In the genomic region with DNA sequence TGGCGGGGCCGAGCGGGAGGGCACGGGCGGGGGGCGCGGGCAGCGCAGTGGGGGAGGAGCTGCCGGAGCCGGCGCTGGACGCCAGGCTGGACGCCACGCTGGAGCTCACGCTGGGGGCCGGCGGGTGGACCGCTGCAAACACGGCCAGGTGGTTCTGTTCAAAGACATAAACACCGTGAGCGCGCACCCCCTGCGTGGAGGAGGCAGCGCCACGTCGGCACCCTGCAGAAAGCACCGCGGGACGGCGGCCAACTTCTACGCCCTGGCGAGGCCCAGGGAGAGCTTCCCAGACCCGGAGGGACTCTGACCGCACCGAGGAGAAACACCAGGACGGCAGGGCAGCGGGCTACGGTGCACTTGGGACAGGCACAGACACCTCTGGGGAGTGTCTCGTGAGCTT, we compare ENCODE assay signal across 20 cellular contexts. TPM values are rescaled to one million over a fixed set of nuclear protein-coding genes. Genes with fewer than 3 reads are reported as not detected.
DNase-seq lines count a peak whose midpoint lies in the region; ATAC-seq and TF ChIP-seq lines count a peak whose summit lies in the region.
"Had no signal": no experiment of that assay in that cellular context is flagged by ENCODE, and none has a peak within 500 bp of the region (broad histone marks: within the 10 kb centered on the region; RNA-seq: fewer than 3 reads in every experiment).

No MANE protein-coding gene starts in this region.

- peak overlapping the region; percentile 26; the same call in 1 of the 2 replicates for H3K27ac ChIP-seq in BLaER1
- no peak overlapping the region for H3K27ac ChIP-seq in RWPE2 (ENCODE audit: poor library complexity, severe bottlenecking)
- H3K27ac ChIP-seq: BLaER1 treated with 17β-estradiol and CSF1 and Interleukin-3, amounts not matched to agents 10 nM and 100 nM; C4-2B had no signal

- H3K4me2 ChIP-seq in BLaER1 = no peak overlapping the region
- H3K4me2 ChIP-seq: BLaER1 treated with 17β-estradiol and CSF1 and Interleukin-3, amounts not matched to agents 10 nM and 100 nM had no signal

- H3K4me3 ChIP-seq in BLaER1 = no peak overlapping the region
- no peak overlapping the region for H3K4me3 ChIP-seq in RWPE2 (ENCODE audit: severe bottlenecking)
- H3K4me3 ChIP-seq: BLaER1 treated with 17β-estradiol and CSF1 and Interleukin-3, amounts not matched to agents 10 nM and 100 nM had no signal

- no peaks in the 10 kb centered on the region for H3K9me3 ChIP-seq in BLaER1
- H3K9me3 ChIP-seq in RWPE2 (ENCODE audit: severe bottlenecking) = no peaks in the 10 kb centered on the region
- H3K9me3 ChIP-seq: BE2C, Caco-2 had no signal

- peak; percentile 92 for DNase-seq in COR-L47 (lab: John Stamatoyannopoulos, UW)
- DNase-seq in NCI-H1092 treated with DMSO at 0.1 percent for 48 hours (lab: John Stamatoyannopoulos, UW) = peak; percentile 56
- peak; percentile 71 for DNase-seq in RWPE2 (ENCODE audit: low spot score)
- DNase-seq in cerebellum (ENCODE audit: low spot score) = no peak
- DNase-seq: 8988T; ACHN; BE2C; Caco-2; Calu3; CD4-positive, alpha-beta memory T cell; CD4-positive, CD25-positive, alpha-beta regulatory T cell; CD8-positive, alpha-beta memory T cell; DMS79 treated with DMSO at 0.1 percent for 48 hours; GF-D8 had no signal

- H3K9ac ChIP-seq in BLaER1 = no peak overlapping the region
- H3K9ac ChIP-seq: BLaER1 treated with 17β-estradiol and CSF1 and Interleukin-3, amounts not matched to agents 10 nM and 100 nM had no signal

- ATAC-seq in RWPE2 (ENCODE audit: low read depth) (no peak), HG03108 (IDR thresholded peaks at IDR 0.05; ENCODE audit: unreplicated experiment) (no peak), HG02970 (IDR thresholded peaks at IDR 0.05; ENCODE audit: low FRiP score, unreplicated experiment) (no peak)

- H3K27me3 ChIP-seq in BLaER1 = no peaks in the 10 kb centered on the region
- no peaks in the 10 kb centered on the region for H3K27me3 ChIP-seq in RWPE2 (ENCODE audit: insufficient read depth, poor library complexity, severe bottlenecking)
- H3K27me3 ChIP-seq: BE2C; BLaER1 treated with 17β-estradiol and CSF1 and Interleukin-3, amounts not matched to agents 10 nM and 100 nM had no signal

- H3K4me1 ChIP-seq in BLaER1 (peaks cover 38% of the 10 kb centered on the region), RWPE2 (ENCODE audit: insufficient read depth, poor library complexity, severe bottlenecking) (no peaks in the 10 kb centered on the region)
- H3K4me1 ChIP-seq: BE2C had no signal

- H3K36me3 ChIP-seq in BLaER1 = peaks cover 81% of the 10 kb centered on the region
- no peaks in the 10 kb centered on the region for H3K36me3 ChIP-seq in RWPE2 (ENCODE audit: low read depth)
- H3K36me3 ChIP-seq: BE2C had no signal

- no peak for TF ChIP-seq CTCF in RWPE2 (IDR thresholded peaks at IDR 0.05; ENCODE audit: poor library complexity, severe bottlenecking)

- peaks cover 14% of the 10 kb centered on the region for H4K20me1 ChIP-seq in BLaER1

RNA-seq across cellular contexts. Expression of a gene that starts 29.3 kb away (rescaled TPM):
- 24.2 TPM for total RNA-seq in cerebellum

RNA-seq across cellular contexts. Expression of a gene that starts 33.5 kb away (rescaled TPM):
- total RNA-seq in cerebellum = 18.4 TPM

RNA-seq across cellular contexts. Expression of a gene that starts 33.6 kb away (rescaled TPM):
- 18.1 TPM for total RNA-seq in cerebellum

RNA-seq across cellular contexts. Expression of a gene that starts 35.3 kb away (rescaled TPM):
- 7.0 TPM for total RNA-seq in cerebellum

RNA-seq across cellular contexts. Expression of a gene that starts 45.6 kb away (rescaled TPM):
- not detected for total RNA-seq in cerebellum
- total RNA-seq: A673; Calu3; CD4-positive, CD25-positive, alpha-beta regulatory T cell had no signal
